Comparison of ENCODE assay signal across 13 cellular contexts in genomic region chr6:44868905-44869304, GRCh38.
DNase-seq lines count a peak whose midpoint lies in the region; ATAC-seq and TF ChIP-seq lines count a peak whose summit lies in the region.
"Had no signal": no experiment of that assay in that cellular context is flagged by ENCODE, and none has a peak within 500 bp of the region (broad histone marks: within the 10 kb centered on the region; RNA-seq: fewer than 3 reads in every experiment).

No MANE protein-coding gene starts in this region.

- CTCF ChIA-PET in activated CD8-positive, alpha-beta T cell treated with anti-CD3 and anti-CD28 coated beads for 36 hours (lab: Charles Lee) = no interaction called here
- CTCF ChIA-PET in activated CD8-positive, alpha-beta T cell treated with anti-CD3 and anti-CD28 coated beads, Interleukin-2, amount 10 ng/mL, durations not matched to agents 7 days and 5 days (lab: Charles Lee) = interaction anchor here (0.6 to 2.7 kb wide), 5 partner anchors 9 to 15 kb away, joined by 3 to 7 read pairs (median 4); no protein-coding TSS in a partner anchor

- TF ChIP-seq CTCF in activated CD8-positive, alpha-beta T cell treated with anti-CD3 and anti-CD28 coated beads for 36 hours (IDR thresholded peaks at IDR 0.05) = no peak
- no peak for TF ChIP-seq CTCF in CD14-positive monocyte (IDR thresholded peaks at IDR 0.05)

- H3K27ac Mint-ChIP-seq in activated CD8-positive, alpha-beta T cell treated with anti-CD3 and anti-CD28 coated beads for 36 hours = peak overlapping the region; percentile 55
- H3K27ac Mint-ChIP-seq in activated CD8-positive, alpha-beta T cell treated with anti-CD3 and anti-CD28 coated beads, Interleukin-2, amount 10 ng/mL, durations not matched to agents 7 days and 5 days = no peak overlapping the region
- H3K27ac Mint-ChIP-seq in stimulated activated memory B cell treated with anti-CD40 and anti-IgM and Interleukin-4, amounts not matched to agents 10 μg/mL and 1 μg/mL and 100 μg/mL, for 72 hours = peak overlapping the region; percentile 25
- H3K27ac Mint-ChIP-seq in CD14-positive monocyte = no peak overlapping the region
- H3K27ac Mint-ChIP-seq: mesothelial cell of epicardium had no signal

- POLR2A ChIA-PET in activated CD8-positive, alpha-beta T cell treated with anti-CD3 and anti-CD28 coated beads for 36 hours (lab: Charles Lee) = no interaction called here
- POLR2A ChIA-PET in activated CD8-positive, alpha-beta T cell treated with anti-CD3 and anti-CD28 coated beads, Interleukin-2, amount 10 ng/mL, durations not matched to agents 7 days and 5 days (lab: Charles Lee) = no interaction called here

- DNase-seq in activated CD8-positive, alpha-beta T cell treated with anti-CD3 and anti-CD28 coated beads for 36 hours = no peak
- DNase-seq in activated CD8-positive, alpha-beta T cell treated with anti-CD3 and anti-CD28 coated beads, Interleukin-2, amount 10 ng/mL, durations not matched to agents 7 days and 5 days = no peak
- DNase-seq in CD14-positive monocyte (ENCODE audit: low spot score) (no peak), NCI-H1105 treated with DMSO at 0.1 percent for 48 hours (lab: John Stamatoyannopoulos, UW) (no peak)
- DNase-seq in activated effector memory CD4-positive, alpha-beta T cell treated with Interleukin-2 at 50 U/mL for 16 hours = no peak
- DNase-seq: activated CD4-positive, alpha-beta T cell treated with anti-CD3 and anti-CD28 coated beads, Interleukin-2, amount 50 U/mL, for 1 hour; Calu3; NCI-H2107; stimulated activated CD4-positive, alpha-beta T cell treated with anti-CD3 and anti-CD28 coated beads, Interleukin-2, amount 100 ng/mL, for 48 hours had no signal

- H3K27me3 Mint-ChIP-seq in activated CD8-positive, alpha-beta T cell treated with anti-CD3 and anti-CD28 coated beads for 36 hours = no peaks in the 10 kb centered on the region
- H3K27me3 Mint-ChIP-seq in activated CD8-positive, alpha-beta T cell treated with anti-CD3 and anti-CD28 coated beads, Interleukin-2, amount 10 ng/mL, durations not matched to agents 7 days and 5 days (ENCODE audit: low read depth) = no peaks in the 10 kb centered on the region
- no peaks in the 10 kb centered on the region for H3K27me3 Mint-ChIP-seq in stimulated activated memory B cell treated with anti-CD40 and anti-IgM and Interleukin-4, amounts not matched to agents 10 μg/mL and 1 μg/mL and 100 μg/mL, for 72 hours
- no peaks in the 10 kb centered on the region for H3K27me3 Mint-ChIP-seq in CD14-positive monocyte (ENCODE audit: low read depth in 3 of 3)

- peak; percentile 54 for ATAC-seq in activated CD8-positive, alpha-beta T cell treated with anti-CD3 and anti-CD28 coated beads for 36 hours
- ATAC-seq in activated CD8-positive, alpha-beta T cell treated with anti-CD3 and anti-CD28 coated beads, Interleukin-2, amount 10 ng/mL, durations not matched to agents 7 days and 5 days = no peak
- ATAC-seq in GM21723 (IDR thresholded peaks at IDR 0.05; ENCODE audit: unreplicated experiment) = peak; percentile 16
- peak; percentile 16 for ATAC-seq in HG03175 (IDR thresholded peaks at IDR 0.05; ENCODE audit: unreplicated experiment)
- ATAC-seq in stimulated activated memory B cell treated with anti-CD40 and anti-IgM and Interleukin-4, amounts not matched to agents 10 μg/mL and 1 μg/mL and 100 μg/mL, for 72 hours = peak; percentile 65

- intact Hi-C loops in activated CD8-positive, alpha-beta T cell treated with anti-CD3 and anti-CD28 coated beads for 36 hours (cut with micrococcal nuclease) = no loop called here
- intact Hi-C loops in CD14-positive monocyte (cut with micrococcal nuclease) = no loop called here

- peaks cover 20% of the 10 kb centered on the region for H3K9me3 Mint-ChIP-seq in activated CD8-positive, alpha-beta T cell treated with anti-CD3 and anti-CD28 coated beads for 36 hours
- H3K9me3 Mint-ChIP-seq in activated CD8-positive, alpha-beta T cell treated with anti-CD3 and anti-CD28 coated beads, Interleukin-2, amount 10 ng/mL, durations not matched to agents 7 days and 5 days (ENCODE audit: insufficient read depth) = peaks cover 10% of the 10 kb centered on the region
- H3K9me3 Mint-ChIP-seq in stimulated activated memory B cell treated with anti-CD40 and anti-IgM and Interleukin-4, amounts not matched to agents 10 μg/mL and 1 μg/mL and 100 μg/mL, for 72 hours = peaks cover 8% of the 10 kb centered on the region
- peaks cover 11 to 28% (median 22%) of the 10 kb centered on the region in 7 donors for H3K9me3 Mint-ChIP-seq in CD14-positive monocyte

- peaks cover 28% of the 10 kb centered on the region for H3K4me1 Mint-ChIP-seq in activated CD8-positive, alpha-beta T cell treated with anti-CD3 and anti-CD28 coated beads for 36 hours (ENCODE audit: low read depth)
- peaks cover 28% of the 10 kb centered on the region for H3K4me1 Mint-ChIP-seq in activated CD8-positive, alpha-beta T cell treated with anti-CD3 and anti-CD28 coated beads, Interleukin-2, amount 10 ng/mL, durations not matched to agents 7 days and 5 days (ENCODE audit: low read depth)
- peaks cover 27% of the 10 kb centered on the region for H3K4me1 Mint-ChIP-seq in stimulated activated memory B cell treated with anti-CD40 and anti-IgM and Interleukin-4, amounts not matched to agents 10 μg/mL and 1 μg/mL and 100 μg/mL, for 72 hours
- H3K4me1 Mint-ChIP-seq in CD14-positive monocyte = peaks cover 2% of the 10 kb centered on the region
- H3K4me1 Mint-ChIP-seq: mesothelial cell of epicardium had no signal

- peaks cover 33% of the 10 kb centered on the region for H3K36me3 Mint-ChIP-seq in activated CD8-positive, alpha-beta T cell treated with anti-CD3 and anti-CD28 coated beads for 36 hours (ENCODE audit: low read depth)
- peaks cover 27% of the 10 kb centered on the region for H3K36me3 Mint-ChIP-seq in activated CD8-positive, alpha-beta T cell treated with anti-CD3 and anti-CD28 coated beads, Interleukin-2, amount 10 ng/mL, durations not matched to agents 7 days and 5 days (ENCODE audit: low read depth)
- peaks cover 20% of the 10 kb centered on the region for H3K36me3 Mint-ChIP-seq in stimulated activated memory B cell treated with anti-CD40 and anti-IgM and Interleukin-4, amounts not matched to agents 10 μg/mL and 1 μg/mL and 100 μg/mL, for 72 hours
- H3K36me3 Mint-ChIP-seq in CD14-positive monocyte = peaks cover 2 to 6% of the 10 kb centered on the region in 2 donors

- peak overlapping the region; percentile 4 for H3K4me3 Mint-ChIP-seq in activated CD8-positive, alpha-beta T cell treated with anti-CD3 and anti-CD28 coated beads for 36 hours
- no peak overlapping the region for H3K4me3 Mint-ChIP-seq in activated CD8-positive, alpha-beta T cell treated with anti-CD3 and anti-CD28 coated beads, Interleukin-2, amount 10 ng/mL, durations not matched to agents 7 days and 5 days
- no peak overlapping the region for H3K4me3 Mint-ChIP-seq in stimulated activated memory B cell treated with anti-CD40 and anti-IgM and Interleukin-4, amounts not matched to agents 10 μg/mL and 1 μg/mL and 100 μg/mL, for 72 hours
- no peak overlapping the region for H3K4me3 Mint-ChIP-seq in CD14-positive monocyte
- H3K4me3 Mint-ChIP-seq: mesothelial cell of epicardium had no signal

Comparison
In these comparisons a context has a peak if more than half of its experiments do, and no peak if none do; other contexts are left out.
1. H3K27ac Mint-ChIP-seq: peak in activated CD8-positive, alpha-beta T cell treated with anti-CD3 and anti-CD28 coated beads for 36 hours (single experiment) and stimulated activated memory B cell treated with anti-CD40 and anti-IgM and Interleukin-4, amounts not matched to agents 10 μg/mL and 1 μg/mL and 100 μg/mL, for 72 hours (single experiment); none in activated CD8-positive, alpha-beta T cell treated with anti-CD3 and anti-CD28 coated beads, Interleukin-2, amount 10 ng/mL, durations not matched to agents 7 days and 5 days (single experiment) and CD14-positive monocyte (0 of 7).